ENCODE assay signal across 2 cellular contexts in the genomic region with DNA sequence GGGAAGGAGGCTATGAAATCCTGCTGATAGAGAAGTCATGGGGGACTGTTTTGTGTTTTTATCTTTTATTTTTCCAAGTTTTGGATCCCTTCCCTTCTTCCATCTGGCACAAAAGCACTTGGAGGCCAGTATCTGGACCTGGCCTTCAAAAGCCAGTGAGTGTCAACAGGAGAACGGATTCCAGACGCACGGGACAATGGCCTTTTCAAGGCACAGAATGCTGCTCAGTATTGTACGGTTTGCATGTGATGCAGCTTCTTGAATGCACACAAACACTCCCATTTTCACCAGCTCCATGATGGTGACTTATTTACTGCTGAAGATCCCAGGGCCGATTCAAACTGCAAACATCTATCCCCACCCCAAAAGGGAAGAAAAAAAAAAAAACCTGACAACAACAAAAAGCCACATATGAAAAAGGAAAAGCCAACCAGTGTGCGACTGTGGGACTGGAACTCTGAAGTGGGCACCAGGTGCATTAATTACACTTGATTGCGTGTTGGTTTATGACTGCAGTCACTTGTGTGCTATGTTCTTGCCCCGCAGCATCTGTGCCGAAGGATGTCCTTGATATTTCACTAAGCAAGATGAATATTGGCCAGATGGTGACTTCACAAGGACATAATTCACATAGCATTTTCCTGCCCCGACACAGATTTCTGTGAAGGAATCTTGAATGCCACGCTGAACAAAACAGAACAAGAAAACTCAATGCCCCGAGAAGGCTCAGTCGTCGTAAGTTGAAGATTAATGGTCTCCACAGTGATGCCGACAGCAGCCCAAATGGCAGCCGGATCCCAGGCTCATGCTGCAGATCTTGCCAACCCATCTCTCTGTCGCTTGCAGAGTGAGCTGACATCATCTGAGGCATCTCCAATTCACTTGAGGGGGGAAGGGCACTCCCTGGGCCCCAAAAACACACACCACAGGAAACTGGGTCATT.
TF ChIP-seq lines count a peak whose summit lies in the region.

No MANE protein-coding gene starts in this region.

TF ChIP-seq in GM23338, 12 proteins besides CTCF, POLR2A, EP300 and RAD21:
- TF ChIP-seq, protein P1, sequence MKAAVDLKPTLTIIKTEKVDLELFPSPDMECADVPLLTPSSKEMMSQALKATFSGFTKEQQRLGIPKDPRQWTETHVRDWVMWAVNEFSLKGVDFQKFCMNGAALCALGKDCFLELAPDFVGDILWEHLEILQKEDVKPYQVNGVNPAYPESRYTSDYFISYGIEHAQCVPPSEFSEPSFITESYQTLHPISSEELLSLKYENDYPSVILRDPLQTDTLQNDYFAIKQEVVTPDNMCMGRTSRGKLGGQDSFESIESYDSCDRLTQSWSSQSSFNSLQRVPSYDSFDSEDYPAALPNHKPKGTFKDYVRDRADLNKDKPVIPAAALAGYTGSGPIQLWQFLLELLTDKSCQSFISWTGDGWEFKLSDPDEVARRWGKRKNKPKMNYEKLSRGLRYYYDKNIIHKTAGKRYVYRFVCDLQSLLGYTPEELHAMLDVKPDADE (IDR thresholded peaks at IDR 0.05), result no peak
- TF ChIP-seq JUNB (IDR thresholded peaks at IDR 0.05; ENCODE audit: unreplicated experiment) (no peak), STAT1 (IDR thresholded peaks at IDR 0.05; ENCODE audit: unreplicated experiment) (no peak)
- TF ChIP-seq, protein P2, sequence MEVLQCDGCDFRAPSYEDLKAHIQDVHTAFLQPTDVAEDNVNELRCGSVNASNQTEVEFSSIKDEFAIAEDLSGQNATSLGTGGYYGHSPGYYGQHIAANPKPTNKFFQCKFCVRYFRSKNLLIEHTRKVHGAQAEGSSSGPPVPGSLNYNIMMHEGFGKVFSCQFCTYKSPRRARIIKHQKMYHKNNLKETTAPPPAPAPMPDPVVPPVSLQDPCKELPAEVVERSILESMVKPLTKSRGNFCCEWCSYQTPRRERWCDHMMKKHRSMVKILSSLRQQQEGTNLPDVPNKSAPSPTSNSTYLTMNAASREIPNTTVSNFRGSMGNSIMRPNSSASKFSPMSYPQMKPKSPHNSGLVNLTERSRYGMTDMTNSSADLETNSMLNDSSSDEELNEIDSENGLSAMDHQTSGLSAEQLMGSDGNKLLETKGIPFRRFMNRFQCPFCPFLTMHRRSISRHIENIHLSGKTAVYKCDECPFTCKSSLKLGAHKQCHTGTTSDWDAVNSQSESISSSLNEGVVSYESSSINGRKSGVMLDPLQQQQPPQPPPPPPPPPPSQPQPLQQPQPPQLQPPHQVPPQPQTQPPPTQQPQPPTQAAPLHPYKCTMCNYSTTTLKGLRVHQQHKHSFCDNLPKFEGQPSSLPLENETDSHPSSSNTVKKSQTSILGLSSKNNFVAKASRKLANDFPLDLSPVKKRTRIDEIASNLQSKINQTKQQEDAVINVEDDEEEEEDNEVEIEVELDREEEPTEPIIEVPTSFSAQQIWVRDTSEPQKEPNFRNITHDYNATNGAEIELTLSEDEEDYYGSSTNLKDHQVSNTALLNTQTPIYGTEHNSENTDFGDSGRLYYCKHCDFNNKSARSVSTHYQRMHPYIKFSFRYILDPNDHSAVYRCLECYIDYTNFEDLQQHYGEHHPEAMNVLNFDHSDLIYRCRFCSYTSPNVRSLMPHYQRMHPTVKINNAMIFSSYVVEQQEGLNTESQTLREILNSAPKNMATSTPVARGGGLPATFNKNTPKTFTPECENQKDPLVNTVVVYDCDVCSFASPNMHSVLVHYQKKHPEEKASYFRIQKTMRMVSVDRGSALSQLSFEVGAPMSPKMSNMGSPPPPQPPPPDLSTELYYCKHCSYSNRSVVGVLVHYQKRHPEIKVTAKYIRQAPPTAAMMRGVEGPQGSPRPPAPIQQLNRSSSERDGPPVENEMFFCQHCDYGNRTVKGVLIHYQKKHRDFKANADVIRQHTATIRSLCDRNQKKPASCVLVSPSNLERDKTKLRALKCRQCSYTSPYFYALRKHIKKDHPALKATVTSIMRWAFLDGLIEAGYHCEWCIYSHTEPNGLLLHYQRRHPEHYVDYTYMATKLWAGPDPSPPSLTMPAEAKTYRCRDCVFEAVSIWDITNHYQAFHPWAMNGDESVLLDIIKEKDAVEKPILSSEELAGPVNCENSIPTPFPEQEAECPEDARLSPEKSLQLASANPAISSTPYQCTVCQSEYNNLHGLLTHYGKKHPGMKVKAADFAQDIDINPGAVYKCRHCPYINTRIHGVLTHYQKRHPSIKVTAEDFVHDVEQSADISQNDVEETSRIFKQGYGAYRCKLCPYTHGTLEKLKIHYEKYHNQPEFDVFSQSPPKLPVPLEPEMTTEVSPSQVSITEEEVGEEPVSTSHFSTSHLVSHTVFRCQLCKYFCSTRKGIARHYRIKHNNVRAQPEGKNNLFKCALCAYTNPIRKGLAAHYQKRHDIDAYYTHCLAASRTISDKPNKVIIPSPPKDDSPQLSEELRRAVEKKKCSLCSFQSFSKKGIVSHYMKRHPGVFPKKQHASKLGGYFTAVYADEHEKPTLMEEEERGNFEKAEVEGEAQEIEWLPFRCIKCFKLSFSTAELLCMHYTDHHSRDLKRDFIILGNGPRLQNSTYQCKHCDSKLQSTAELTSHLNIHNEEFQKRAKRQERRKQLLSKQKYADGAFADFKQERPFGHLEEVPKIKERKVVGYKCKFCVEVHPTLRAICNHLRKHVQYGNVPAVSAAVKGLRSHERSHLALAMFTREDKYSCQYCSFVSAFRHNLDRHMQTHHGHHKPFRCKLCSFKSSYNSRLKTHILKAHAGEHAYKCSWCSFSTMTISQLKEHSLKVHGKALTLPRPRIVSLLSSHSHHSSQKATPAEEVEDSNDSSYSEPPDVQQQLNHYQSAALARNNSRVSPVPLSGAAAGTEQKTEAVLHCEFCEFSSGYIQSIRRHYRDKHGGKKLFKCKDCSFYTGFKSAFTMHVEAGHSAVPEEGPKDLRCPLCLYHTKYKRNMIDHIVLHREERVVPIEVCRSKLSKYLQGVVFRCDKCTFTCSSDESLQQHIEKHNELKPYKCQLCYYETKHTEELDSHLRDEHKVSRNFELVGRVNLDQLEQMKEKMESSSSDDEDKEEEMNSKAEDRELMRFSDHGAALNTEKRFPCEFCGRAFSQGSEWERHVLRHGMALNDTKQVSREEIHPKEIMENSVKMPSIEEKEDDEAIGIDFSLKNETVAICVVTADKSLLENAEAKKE (CRISPR knock-in tag; IDR thresholded peaks at IDR 0.05), result no peak

TF ChIP-seq in H1, 55 proteins besides CTCF, POLR2A, EP300 and RAD21:
- TF ChIP-seq KDM5A (IDR thresholded peaks at IDR 0.05; ENCODE audit: low read length), result no peak
- TF ChIP-seq JUN (IDR thresholded peaks at IDR 0.05; ENCODE audit: low read depth, low read length), result no peak
- no peak for TF ChIP-seq GABPA (IDR thresholded peaks at IDR 0.05; ENCODE audit: borderline replicate concordance, insufficient read depth, low read length)
- TF ChIP-seq, protein P3, sequence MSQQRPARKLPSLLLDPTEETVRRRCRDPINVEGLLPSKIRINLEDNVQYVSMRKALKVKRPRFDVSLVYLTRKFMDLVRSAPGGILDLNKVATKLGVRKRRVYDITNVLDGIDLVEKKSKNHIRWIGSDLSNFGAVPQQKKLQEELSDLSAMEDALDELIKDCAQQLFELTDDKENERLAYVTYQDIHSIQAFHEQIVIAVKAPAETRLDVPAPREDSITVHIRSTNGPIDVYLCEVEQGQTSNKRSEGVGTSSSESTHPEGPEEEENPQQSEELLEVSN (IDR thresholded peaks at IDR 0.05), result no peak
- TF ChIP-seq JUND (IDR thresholded peaks at IDR 0.05; ENCODE audit: low read length), result no peak
- TF ChIP-seq CTBP2 (IDR thresholded peaks at IDR 0.05; ENCODE audit: borderline replicate concordance, insufficient read depth, insufficient read length, low read length), result no peak
- no peak for TF ChIP-seq HDAC2 (IDR thresholded peaks at IDR 0.05; ENCODE audit: borderline replicate concordance in 1 of 2, low read depth in 2 of 2, low read length in 2 of 2)
- no peak for TF ChIP-seq BCL11A (IDR thresholded peaks at IDR 0.05; ENCODE audit: low read depth in 2 of 2, low read length in 2 of 2)
- no peak for TF ChIP-seq BACH1 (IDR thresholded peaks at IDR 0.05; ENCODE audit: low read length)
- no peak for TF ChIP-seq EZH2 (IDR thresholded peaks at IDR 0.05; ENCODE audit: low read depth, low read length, severe bottlenecking)
- no peak for TF ChIP-seq SRF (IDR thresholded peaks at IDR 0.05; ENCODE audit: low read depth, low read length)
- no peak for TF ChIP-seq SP4 (IDR thresholded peaks at IDR 0.05; ENCODE audit: low read length)
- no peak for TF ChIP-seq KDM4A (IDR thresholded peaks at IDR 0.05; ENCODE audit: low read depth, low read length, severe bottlenecking)
